Comparison of ENCODE assay signal across 2 cellular contexts in genomic region chr2:62369549-62370164, GRCh38.
TF ChIP-seq lines count a peak whose summit lies in the region.

No MANE protein-coding gene starts in this region.

TF ChIP-seq in HCT116, 20 proteins besides CTCF, POLR2A, EP300 and RAD21 (continued from another document):
- TF ChIP-seq, protein P1, sequence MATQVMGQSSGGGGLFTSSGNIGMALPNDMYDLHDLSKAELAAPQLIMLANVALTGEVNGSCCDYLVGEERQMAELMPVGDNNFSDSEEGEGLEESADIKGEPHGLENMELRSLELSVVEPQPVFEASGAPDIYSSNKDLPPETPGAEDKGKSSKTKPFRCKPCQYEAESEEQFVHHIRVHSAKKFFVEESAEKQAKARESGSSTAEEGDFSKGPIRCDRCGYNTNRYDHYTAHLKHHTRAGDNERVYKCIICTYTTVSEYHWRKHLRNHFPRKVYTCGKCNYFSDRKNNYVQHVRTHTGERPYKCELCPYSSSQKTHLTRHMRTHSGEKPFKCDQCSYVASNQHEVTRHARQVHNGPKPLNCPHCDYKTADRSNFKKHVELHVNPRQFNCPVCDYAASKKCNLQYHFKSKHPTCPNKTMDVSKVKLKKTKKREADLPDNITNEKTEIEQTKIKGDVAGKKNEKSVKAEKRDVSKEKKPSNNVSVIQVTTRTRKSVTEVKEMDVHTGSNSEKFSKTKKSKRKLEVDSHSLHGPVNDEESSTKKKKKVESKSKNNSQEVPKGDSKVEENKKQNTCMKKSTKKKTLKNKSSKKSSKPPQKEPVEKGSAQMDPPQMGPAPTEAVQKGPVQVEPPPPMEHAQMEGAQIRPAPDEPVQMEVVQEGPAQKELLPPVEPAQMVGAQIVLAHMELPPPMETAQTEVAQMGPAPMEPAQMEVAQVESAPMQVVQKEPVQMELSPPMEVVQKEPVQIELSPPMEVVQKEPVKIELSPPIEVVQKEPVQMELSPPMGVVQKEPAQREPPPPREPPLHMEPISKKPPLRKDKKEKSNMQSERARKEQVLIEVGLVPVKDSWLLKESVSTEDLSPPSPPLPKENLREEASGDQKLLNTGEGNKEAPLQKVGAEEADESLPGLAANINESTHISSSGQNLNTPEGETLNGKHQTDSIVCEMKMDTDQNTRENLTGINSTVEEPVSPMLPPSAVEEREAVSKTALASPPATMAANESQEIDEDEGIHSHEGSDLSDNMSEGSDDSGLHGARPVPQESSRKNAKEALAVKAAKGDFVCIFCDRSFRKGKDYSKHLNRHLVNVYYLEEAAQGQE (IDR thresholded peaks at IDR 0.05; ENCODE audit: low read depth): no peak

TF ChIP-seq in WTC11, 78 proteins besides CTCF, POLR2A, EP300 and RAD21:
- TF ChIP-seq, protein P2, sequence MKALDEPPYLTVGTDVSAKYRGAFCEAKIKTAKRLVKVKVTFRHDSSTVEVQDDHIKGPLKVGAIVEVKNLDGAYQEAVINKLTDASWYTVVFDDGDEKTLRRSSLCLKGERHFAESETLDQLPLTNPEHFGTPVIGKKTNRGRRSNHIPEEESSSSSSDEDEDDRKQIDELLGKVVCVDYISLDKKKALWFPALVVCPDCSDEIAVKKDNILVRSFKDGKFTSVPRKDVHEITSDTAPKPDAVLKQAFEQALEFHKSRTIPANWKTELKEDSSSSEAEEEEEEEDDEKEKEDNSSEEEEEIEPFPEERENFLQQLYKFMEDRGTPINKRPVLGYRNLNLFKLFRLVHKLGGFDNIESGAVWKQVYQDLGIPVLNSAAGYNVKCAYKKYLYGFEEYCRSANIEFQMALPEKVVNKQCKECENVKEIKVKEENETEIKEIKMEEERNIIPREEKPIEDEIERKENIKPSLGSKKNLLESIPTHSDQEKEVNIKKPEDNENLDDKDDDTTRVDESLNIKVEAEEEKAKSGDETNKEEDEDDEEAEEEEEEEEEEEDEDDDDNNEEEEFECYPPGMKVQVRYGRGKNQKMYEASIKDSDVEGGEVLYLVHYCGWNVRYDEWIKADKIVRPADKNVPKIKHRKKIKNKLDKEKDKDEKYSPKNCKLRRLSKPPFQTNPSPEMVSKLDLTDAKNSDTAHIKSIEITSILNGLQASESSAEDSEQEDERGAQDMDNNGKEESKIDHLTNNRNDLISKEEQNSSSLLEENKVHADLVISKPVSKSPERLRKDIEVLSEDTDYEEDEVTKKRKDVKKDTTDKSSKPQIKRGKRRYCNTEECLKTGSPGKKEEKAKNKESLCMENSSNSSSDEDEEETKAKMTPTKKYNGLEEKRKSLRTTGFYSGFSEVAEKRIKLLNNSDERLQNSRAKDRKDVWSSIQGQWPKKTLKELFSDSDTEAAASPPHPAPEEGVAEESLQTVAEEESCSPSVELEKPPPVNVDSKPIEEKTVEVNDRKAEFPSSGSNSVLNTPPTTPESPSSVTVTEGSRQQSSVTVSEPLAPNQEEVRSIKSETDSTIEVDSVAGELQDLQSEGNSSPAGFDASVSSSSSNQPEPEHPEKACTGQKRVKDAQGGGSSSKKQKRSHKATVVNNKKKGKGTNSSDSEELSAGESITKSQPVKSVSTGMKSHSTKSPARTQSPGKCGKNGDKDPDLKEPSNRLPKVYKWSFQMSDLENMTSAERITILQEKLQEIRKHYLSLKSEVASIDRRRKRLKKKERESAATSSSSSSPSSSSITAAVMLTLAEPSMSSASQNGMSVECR (CRISPR knock-in tag; IDR thresholded peaks at IDR 0.05; ENCODE audit: borderline replicate concordance): no peak
- TF ChIP-seq ZNF671 (CRISPR knock-in tag; IDR thresholded peaks at IDR 0.05): no peak
- no peak for TF ChIP-seq CBFB (CRISPR knock-in tag; IDR thresholded peaks at IDR 0.05; ENCODE audit: low read depth)
- no peak for TF ChIP-seq ATF3 (CRISPR knock-in tag; conservative IDR thresholded peaks at IDR 0.05)
- TF ChIP-seq SP1 (CRISPR knock-in tag; conservative IDR thresholded peaks at IDR 0.05): no peak
- TF ChIP-seq, protein P3, sequence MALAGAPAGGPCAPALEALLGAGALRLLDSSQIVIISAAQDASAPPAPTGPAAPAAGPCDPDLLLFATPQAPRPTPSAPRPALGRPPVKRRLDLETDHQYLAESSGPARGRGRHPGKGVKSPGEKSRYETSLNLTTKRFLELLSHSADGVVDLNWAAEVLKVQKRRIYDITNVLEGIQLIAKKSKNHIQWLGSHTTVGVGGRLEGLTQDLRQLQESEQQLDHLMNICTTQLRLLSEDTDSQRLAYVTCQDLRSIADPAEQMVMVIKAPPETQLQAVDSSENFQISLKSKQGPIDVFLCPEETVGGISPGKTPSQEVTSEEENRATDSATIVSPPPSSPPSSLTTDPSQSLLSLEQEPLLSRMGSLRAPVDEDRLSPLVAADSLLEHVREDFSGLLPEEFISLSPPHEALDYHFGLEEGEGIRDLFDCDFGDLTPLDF (CRISPR knock-in tag; IDR thresholded peaks at IDR 0.05): no peak
